In the genomic region with DNA sequence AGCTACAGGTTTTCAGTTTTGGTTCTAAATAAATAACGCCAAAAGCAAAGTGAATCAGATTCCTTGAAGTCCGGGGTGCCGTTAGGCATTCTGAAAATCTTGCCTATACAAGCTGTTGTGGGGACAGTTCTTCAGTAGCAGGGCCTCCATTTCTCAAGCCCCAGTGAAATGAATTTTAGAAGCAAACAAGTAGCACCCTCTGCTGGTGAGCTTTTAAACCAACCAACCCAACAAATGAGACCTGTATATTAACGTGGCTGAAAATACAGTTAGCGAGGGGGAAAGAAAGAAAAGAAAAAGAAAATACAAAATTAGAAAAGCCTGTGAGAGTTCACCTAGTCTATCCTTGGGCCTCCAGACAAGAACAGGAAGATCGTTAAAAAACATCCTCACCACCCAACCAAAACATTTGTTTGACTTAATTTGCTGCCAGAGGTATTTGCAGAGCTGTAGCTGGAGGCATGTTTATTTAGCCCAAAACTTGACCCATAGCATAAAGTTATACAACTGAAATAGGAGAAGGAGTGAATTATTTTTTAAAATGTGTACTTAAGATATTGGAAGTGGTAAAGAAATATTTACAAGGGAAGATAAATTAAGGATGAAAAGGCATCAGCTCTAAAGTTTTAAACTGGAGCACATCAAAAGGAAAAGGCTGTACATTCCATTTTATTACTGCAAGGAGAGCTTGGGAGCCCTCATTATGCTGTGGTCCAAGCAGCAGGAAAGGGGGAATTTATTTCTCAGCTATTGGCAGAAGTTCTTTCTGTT, we compare ENCODE assay signal across 9 cellular contexts.
DNase-seq lines count a peak whose midpoint lies in the region; ATAC-seq and TF ChIP-seq lines count a peak whose summit lies in the region.
"Had no signal": no experiment of that assay in that cellular context is flagged by ENCODE, and none has a peak within 500 bp of the region (broad histone marks: within the 10 kb centered on the region; RNA-seq: fewer than 3 reads in every experiment).

No MANE protein-coding gene starts in this region.

- H3K4me1 ChIP-seq in MM.1S (ENCODE audit: low read length) (peaks cover 87% of the 10 kb centered on the region), aorta (ENCODE audit: control insufficient read depth in 1 of 2, insufficient read depth in 2 of 2, low read length in 2 of 2) (peaks cover 0 to 6% of the 10 kb centered on the region in 2 donors)

- intact Hi-C loops in aorta (cut with DNase I), result loop anchor here (1.0 to 10.0 kb wide), 3 partner anchors 96 to 356 kb away; partner anchors contain the start of gene DYNC1I1 (in 1 of the 2)

- H3K27ac ChIP-seq in MM.1S (ENCODE audit: low read length) (peak overlapping the region; percentile 25; the same call in 1 of the 2 replicates), RWPE1 (no peak overlapping the region), aorta (ENCODE audit: low read depth in 1 of 2, low read length in 2 of 2) (no peak overlapping the region)

- H3K4me3 ChIP-seq in MM.1S (ENCODE audit: low read length), result no peak overlapping the region
- H3K4me3 ChIP-seq in fibroblast of mammary gland (ENCODE audit: control insufficient read depth, low read depth, low read length), result no peak overlapping the region
- H3K4me3 ChIP-seq in aorta (ENCODE audit: low read length in 2 of 2), result no peak overlapping the region

- H3K27ac Mint-ChIP-seq in osteocyte (ENCODE audit: unreplicated experiment), result peak overlapping the region; percentile 31
- no peak overlapping the region for H3K27ac Mint-ChIP-seq in activated CD8-positive, alpha-beta memory T cell treated with anti-CD3 and anti-CD28 coated beads, Interleukin-2, amount 10 ng/mL, durations not matched to agents 7 days and 5 days
- H3K27ac Mint-ChIP-seq: T-helper 1 cell treated with Interleukin-12 subunit alpha and Interleukin-12 subunit beta and Interleukin-4 antibody, amounts not matched to agents 30 μg/mL and 1 μg/mL, for 36 hours had no signal

- H3K27me3 ChIP-seq in MM.1S (replicated peaks; ENCODE audit: insufficient read depth, low read length) (no peaks in the 10 kb centered on the region), aorta (ENCODE audit: control insufficient read depth in 1 of 2, insufficient read depth in 2 of 2, low read length in 1 of 2) (no peaks in the 10 kb centered on the region)

- H3F3A ChIP-seq in MM.1S (ENCODE audit: insufficient read depth, low read length), result peaks cover 46% of the 10 kb centered on the region

- no peaks in the 10 kb centered on the region for H3K27me3 Mint-ChIP-seq in osteocyte (ENCODE audit: unreplicated experiment)
- H3K27me3 Mint-ChIP-seq in activated CD8-positive, alpha-beta memory T cell treated with anti-CD3 and anti-CD28 coated beads, Interleukin-2, amount 10 ng/mL, durations not matched to agents 7 days and 5 days, result peaks cover 4% of the 10 kb centered on the region

- H3K4me1 Mint-ChIP-seq in osteocyte (ENCODE audit: unreplicated experiment), result peaks cover 49% of the 10 kb centered on the region
- H3K4me1 Mint-ChIP-seq in activated CD8-positive, alpha-beta memory T cell treated with anti-CD3 and anti-CD28 coated beads, Interleukin-2, amount 10 ng/mL, durations not matched to agents 7 days and 5 days, result no peaks in the 10 kb centered on the region

- H3K9me3 Mint-ChIP-seq in osteocyte (ENCODE audit: unreplicated experiment), result no peaks in the 10 kb centered on the region
- no peaks in the 10 kb centered on the region for H3K9me3 Mint-ChIP-seq in activated CD8-positive, alpha-beta memory T cell treated with anti-CD3 and anti-CD28 coated beads, Interleukin-2, amount 10 ng/mL, durations not matched to agents 7 days and 5 days (ENCODE audit: low read depth)
- H3K9me3 Mint-ChIP-seq: T-helper 1 cell treated with Interleukin-12 subunit alpha and Interleukin-12 subunit beta and Interleukin-4 antibody, amounts not matched to agents 30 μg/mL and 1 μg/mL, for 36 hours had no signal

- peak overlapping the region; percentile 35; the same call in 1 of the 2 replicates for H3K9ac ChIP-seq in MM.1S (ENCODE audit: low read length)

- ATAC-seq in GM19351 (IDR thresholded peaks at IDR 0.05; ENCODE audit: unreplicated experiment) (peak; percentile 50), aorta (ENCODE audit: low FRiP score) (no peak)
- ATAC-seq in activated CD8-positive, alpha-beta memory T cell treated with anti-CD3 and anti-CD28 coated beads, Interleukin-2, amount 10 ng/mL, durations not matched to agents 7 days and 5 days, result no peak

- H4K20me1 ChIP-seq in MM.1S (ENCODE audit: insufficient read depth, low read length), result no peaks in the 10 kb centered on the region

- peak overlapping the region; percentile 17 for H2AFZ ChIP-seq in MM.1S (ENCODE audit: low read length)

- no peaks in the 10 kb centered on the region for H3K79me2 ChIP-seq in MM.1S (ENCODE audit: low read length)

- 9 to 12% methylated on average over 6 of the region's 6 CpGs for WGBS in aorta, 2 donors

- no peaks in the 10 kb centered on the region for H3K9me2 ChIP-seq in MM.1S (replicated peaks; ENCODE audit: insufficient read depth, low read length)

- peak overlapping the region; percentile 45 for H3K4me2 ChIP-seq in MM.1S (ENCODE audit: low read depth, low read length)

- peak overlapping the region; percentile 24 for H3K4me3 Mint-ChIP-seq in osteocyte (ENCODE audit: unreplicated experiment)
- no peak overlapping the region for H3K4me3 Mint-ChIP-seq in activated CD8-positive, alpha-beta memory T cell treated with anti-CD3 and anti-CD28 coated beads, Interleukin-2, amount 10 ng/mL, durations not matched to agents 7 days and 5 days
- H3K4me3 Mint-ChIP-seq: T-helper 1 cell treated with Interleukin-12 subunit alpha and Interleukin-12 subunit beta and Interleukin-4 antibody, amounts not matched to agents 30 μg/mL and 1 μg/mL, for 36 hours had no signal

- POLR2A ChIA-PET in RWPE1 (lab: Yijun Ruan, JAX; ENCODE audit: low non-redundant PET), result no interaction called here

- peak; percentile 58 for DNase-seq in D341Med (ENCODE audit: low spot score)
- DNase-seq in MM.1S, result peak; percentile 80
- DNase-seq in RWPE1 (ENCODE audit: low spot score), result peak; percentile 32
- peak; percentile 60 for DNase-seq in fibroblast of mammary gland (ENCODE audit: low read depth)
- no peak for DNase-seq in osteocyte (ENCODE audit: extremely low spot score, unreplicated experiment)
- DNase-seq in activated CD8-positive, alpha-beta memory T cell treated with anti-CD3 and anti-CD28 coated beads, Interleukin-2, amount 10 ng/mL, durations not matched to agents 7 days and 5 days, result no peak
- DNase-seq in aorta, result no peak

- CTCF ChIA-PET in RWPE1 (lab: Yijun Ruan, JAX), result interaction anchor here (0.5 to 2.3 kb wide), 9 partner anchors 25 to 1335 kb away, joined by 3 to 20 read pairs (median 5); no protein-coding TSS in a partner anchor
- CTCF ChIA-PET in activated CD8-positive, alpha-beta memory T cell treated with anti-CD3 and anti-CD28 coated beads, Interleukin-2, amount 10 ng/mL, durations not matched to agents 7 days and 5 days (lab: Charles Lee), result interaction anchor here (1.2 to 1.8 kb wide), 2 partner anchors 30 to 360 kb away, joined by 4 to 8 read pairs; no protein-coding TSS in a partner anchor

- peaks cover 51% of the 10 kb centered on the region for H3K36me3 Mint-ChIP-seq in osteocyte (ENCODE audit: unreplicated experiment)
- no peaks in the 10 kb centered on the region for H3K36me3 Mint-ChIP-seq in activated CD8-positive, alpha-beta memory T cell treated with anti-CD3 and anti-CD28 coated beads, Interleukin-2, amount 10 ng/mL, durations not matched to agents 7 days and 5 days

- no peaks in the 10 kb centered on the region for H3K9me3 ChIP-seq in MM.1S (replicated peaks; ENCODE audit: insufficient read depth, low read length)
- H3K9me3 ChIP-seq in aorta (ENCODE audit: control insufficient read depth, low read length), result no peaks in the 10 kb centered on the region

- peak; percentile 76 for TF ChIP-seq CTCF in MM.1S (IDR thresholded peaks at IDR 0.05; ENCODE audit: low read length)
- TF ChIP-seq CTCF in RWPE1 (conservative IDR thresholded peaks at IDR 0.05; ENCODE audit: low read depth), result peak; percentile 40
- peak; percentile 68 for TF ChIP-seq CTCF in fibroblast of mammary gland (conservative IDR thresholded peaks at IDR 0.05; ENCODE audit: control insufficient read depth, insufficient read depth, low read depth, low read length)
- TF ChIP-seq CTCF in osteocyte (IDR thresholded peaks at IDR 0.05), result peak; percentile 80

- no peaks in the 10 kb centered on the region for H3K36me3 ChIP-seq in MM.1S (replicated peaks; ENCODE audit: insufficient read depth, low read length)
- no peaks in the 10 kb centered on the region for H3K36me3 ChIP-seq in aorta (ENCODE audit: control insufficient read depth in 1 of 2, insufficient read depth in 2 of 2, low read length in 1 of 2)

Comparison
In these comparisons a context has a peak if more than half of its experiments do, and no peak if none do; other contexts are left out.
1. DNase-seq: peak in D341Med (single experiment), MM.1S (single experiment), RWPE1 (single experiment) and fibroblast of mammary gland (single experiment); none in osteocyte (single experiment), activated CD8-positive, alpha-beta memory T cell treated with anti-CD3 and anti-CD28 coated beads, Interleukin-2, amount 10 ng/mL, durations not matched to agents 7 days and 5 days (single experiment) and aorta (0 of 2).
2. Peak in every context shown above with its lines, with median percentiles within 50 percentile points of each other: CTCF ChIP-seq.